ENCODE assay signal across 1 cellular context in the genomic region with DNA sequence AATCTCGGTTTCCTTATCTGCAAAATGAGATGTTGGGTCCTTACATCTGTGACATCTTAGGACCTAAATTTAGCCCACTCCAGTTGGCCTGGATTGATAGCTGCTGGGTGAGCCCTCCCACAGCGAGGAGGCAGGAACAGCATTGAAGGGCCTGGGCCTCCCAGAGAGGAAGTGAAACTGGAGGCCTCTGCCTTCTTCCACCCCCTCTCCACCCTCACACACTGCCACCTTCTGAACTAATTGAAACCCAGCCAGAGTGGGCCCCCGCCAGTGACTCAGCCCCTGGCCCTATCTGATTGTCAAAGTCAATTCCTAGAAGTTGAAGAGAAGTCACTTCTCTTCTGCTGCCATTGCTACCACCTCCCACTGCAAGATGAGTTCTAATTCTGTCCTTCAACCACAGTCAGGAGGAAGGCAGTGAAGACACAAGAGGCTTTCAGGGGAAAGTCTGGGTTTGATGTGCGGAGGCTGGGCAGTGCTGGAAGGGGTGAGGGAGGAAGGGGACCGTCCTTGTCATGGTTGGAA.
TF ChIP-seq lines count a peak whose summit lies in the region.

No MANE protein-coding gene starts in this region.

TF ChIP-seq in GM12878, 131 proteins besides CTCF, POLR2A, EP300 and RAD21 (continued from another document):
- TF ChIP-seq, protein P1, sequence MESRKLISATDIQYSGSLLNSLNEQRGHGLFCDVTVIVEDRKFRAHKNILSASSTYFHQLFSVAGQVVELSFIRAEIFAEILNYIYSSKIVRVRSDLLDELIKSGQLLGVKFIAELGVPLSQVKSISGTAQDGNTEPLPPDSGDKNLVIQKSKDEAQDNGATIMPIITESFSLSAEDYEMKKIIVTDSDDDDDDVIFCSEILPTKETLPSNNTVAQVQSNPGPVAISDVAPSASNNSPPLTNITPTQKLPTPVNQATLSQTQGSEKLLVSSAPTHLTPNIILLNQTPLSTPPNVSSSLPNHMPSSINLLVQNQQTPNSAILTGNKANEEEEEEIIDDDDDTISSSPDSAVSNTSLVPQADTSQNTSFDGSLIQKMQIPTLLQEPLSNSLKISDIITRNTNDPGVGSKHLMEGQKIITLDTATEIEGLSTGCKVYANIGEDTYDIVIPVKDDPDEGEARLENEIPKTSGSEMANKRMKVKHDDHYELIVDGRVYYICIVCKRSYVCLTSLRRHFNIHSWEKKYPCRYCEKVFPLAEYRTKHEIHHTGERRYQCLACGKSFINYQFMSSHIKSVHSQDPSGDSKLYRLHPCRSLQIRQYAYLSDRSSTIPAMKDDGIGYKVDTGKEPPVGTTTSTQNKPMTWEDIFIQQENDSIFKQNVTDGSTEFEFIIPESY (IDR thresholded peaks at IDR 0.05): no peak
- peak; percentile 100 for TF ChIP-seq DPF2 (IDR thresholded peaks at IDR 0.05)
- no peak for TF ChIP-seq CBX3 (IDR thresholded peaks at IDR 0.05; ENCODE audit: borderline replicate concordance, low read depth)
- TF ChIP-seq FOS (IDR thresholded peaks at IDR 0.05; ENCODE audit: borderline replicate concordance, extremely low read depth, insufficient read length): no peak
- TF ChIP-seq, protein P2, sequence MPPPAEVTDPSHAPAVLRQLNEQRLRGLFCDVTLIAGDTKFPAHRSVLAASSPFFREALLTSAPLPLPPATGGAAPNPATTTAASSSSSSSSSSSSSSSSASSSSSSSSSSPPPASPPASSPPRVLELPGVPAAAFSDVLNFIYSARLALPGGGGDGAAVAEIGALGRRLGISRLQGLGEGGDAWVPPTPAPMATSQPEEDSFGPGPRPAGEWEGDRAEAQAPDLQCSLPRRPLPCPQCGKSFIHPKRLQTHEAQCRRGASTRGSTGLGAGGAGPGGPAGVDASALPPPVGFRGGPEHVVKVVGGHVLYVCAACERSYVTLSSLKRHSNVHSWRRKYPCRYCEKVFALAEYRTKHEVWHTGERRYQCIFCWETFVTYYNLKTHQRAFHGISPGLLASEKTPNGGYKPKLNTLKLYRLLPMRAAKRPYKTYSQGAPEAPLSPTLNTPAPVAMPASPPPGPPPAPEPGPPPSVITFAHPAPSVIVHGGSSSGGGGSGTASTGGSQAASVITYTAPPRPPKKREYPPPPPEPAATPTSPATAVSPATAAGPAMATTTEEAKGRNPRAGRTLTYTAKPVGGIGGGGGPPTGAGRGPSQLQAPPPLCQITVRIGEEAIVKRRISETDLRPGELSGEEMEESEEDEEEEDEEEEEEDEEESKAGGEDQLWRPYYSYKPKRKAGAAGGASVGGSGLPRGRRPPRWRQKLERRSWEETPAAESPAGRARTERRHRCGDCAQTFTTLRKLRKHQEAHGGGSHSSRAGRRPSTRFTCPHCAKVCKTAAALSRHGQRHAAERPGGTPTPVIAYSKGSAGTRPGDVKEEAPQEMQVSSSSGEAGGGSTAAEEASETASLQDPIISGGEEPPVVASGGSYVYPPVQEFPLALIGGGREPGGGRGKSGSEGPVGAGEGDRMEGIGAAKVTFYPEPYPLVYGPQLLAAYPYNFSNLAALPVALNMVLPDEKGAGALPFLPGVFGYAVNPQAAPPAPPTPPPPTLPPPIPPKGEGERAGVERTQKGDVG (CRISPR knock-in tag; IDR thresholded peaks at IDR 0.05): no peak
- no peak for TF ChIP-seq RFX5 (IDR thresholded peaks at IDR 0.05; ENCODE audit: low read depth, low read length)
- TF ChIP-seq, protein P3, sequence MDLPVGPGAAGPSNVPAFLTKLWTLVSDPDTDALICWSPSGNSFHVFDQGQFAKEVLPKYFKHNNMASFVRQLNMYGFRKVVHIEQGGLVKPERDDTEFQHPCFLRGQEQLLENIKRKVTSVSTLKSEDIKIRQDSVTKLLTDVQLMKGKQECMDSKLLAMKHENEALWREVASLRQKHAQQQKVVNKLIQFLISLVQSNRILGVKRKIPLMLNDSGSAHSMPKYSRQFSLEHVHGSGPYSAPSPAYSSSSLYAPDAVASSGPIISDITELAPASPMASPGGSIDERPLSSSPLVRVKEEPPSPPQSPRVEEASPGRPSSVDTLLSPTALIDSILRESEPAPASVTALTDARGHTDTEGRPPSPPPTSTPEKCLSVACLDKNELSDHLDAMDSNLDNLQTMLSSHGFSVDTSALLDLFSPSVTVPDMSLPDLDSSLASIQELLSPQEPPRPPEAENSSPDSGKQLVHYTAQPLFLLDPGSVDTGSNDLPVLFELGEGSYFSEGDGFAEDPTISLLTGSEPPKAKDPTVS (IDR thresholded peaks at IDR 0.05; ENCODE audit: low read depth, low read length): no peak
- TF ChIP-seq MEF2A (IDR thresholded peaks at IDR 0.05; ENCODE audit: insufficient read depth, low read depth, low read length): peak; percentile 97
TF ChIP-seq in GM12878: peak in this region for 63.
